In the genomic region with DNA sequence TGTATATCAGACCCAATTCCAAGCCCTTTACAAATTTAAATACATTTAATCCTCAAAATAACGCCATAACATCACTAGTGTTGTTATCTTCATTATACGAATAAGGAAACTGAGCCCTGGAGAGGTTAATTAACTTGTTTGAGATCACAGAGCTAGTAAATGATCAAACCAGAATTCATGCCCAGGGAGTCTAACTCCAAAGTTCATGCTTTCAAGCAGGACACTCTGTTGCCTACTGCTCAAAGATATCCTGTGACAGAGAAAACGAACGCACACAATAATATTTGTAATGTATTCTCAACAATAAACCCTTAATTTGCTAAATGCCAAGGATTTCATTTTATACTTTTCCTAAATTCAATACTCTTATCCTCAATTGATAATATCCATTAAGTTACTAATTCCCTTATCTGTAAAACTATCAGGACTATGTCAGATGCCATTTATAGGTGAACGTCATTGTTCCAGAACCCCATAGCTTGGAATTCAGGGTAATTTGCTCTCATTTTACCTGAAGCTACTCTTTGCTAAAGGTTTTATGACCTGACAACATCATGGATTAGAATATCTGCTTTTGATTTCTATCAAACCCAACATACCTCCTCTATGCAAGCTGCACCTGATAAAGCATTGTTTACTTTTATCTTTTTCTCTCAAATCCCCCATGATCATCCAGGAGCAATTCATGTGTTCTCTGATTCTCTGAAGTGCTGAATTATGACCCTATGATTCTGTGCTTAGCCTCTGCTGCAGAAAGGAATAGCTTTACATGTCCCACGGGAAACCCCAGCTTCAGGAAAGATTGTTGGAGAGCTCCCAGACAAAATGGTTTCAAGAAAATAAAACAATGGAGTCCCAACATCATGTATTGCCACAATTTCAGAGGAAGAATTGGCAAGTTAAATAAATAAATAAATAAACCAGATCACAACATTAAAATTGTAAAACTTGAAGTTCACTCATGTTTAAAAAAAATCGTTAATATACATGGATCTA, we compare ENCODE assay signal across 19 cellular contexts.
DNase-seq lines count a peak whose midpoint lies in the region; ATAC-seq and TF ChIP-seq lines count a peak whose summit lies in the region.
"Had no signal": no experiment of that assay in that cellular context is flagged by ENCODE, and none has a peak within 500 bp of the region (broad histone marks: within the 10 kb centered on the region; RNA-seq: fewer than 3 reads in every experiment).

No MANE protein-coding gene starts in this region.

- no TSS peak for BruUV-seq in A673 (replicated peaks; lab: Mats Ljungman, UMichigan)

- H3K27ac Mint-ChIP-seq in neural progenitor cell: peak overlapping the region; percentile 14
- H3K27ac Mint-ChIP-seq: CD14-positive monocyte, IgD-negative memory B cell had no signal

- DNase-seq in A673 (ENCODE audit: low spot score) (peak; percentile 6), NCI-H69 (lab: John Stamatoyannopoulos, UW) (peak; percentile 4), left lobe of liver (ENCODE audit: low spot score) (no peak), neural progenitor cell (ENCODE audit: low spot score) (no peak), dorsolateral prefrontal cortex (no peak), GM23248 (no peak), mesenteric fat pad (ENCODE audit: low spot score) (no peak)
- DNase-seq: ACHN, AML-193, GF-D8, NCI-H1417 treated with DMSO at 0.1 percent for 48 hours, NCI-H1930, NCI-H510A treated with DMSO at 0.1 percent for 48 hours had no signal

- no peaks in the 10 kb centered on the region for H3F3A ChIP-seq in neural progenitor cell (ENCODE audit: low read depth)
- H3F3A ChIP-seq in GM23248 (ENCODE audit: insufficient read depth): no peaks in the 10 kb centered on the region

- in situ Hi-C loops in GM23248 (cut with MboI): no loop called here

- peaks cover 17% of the 10 kb centered on the region for H3K4me1 Mint-ChIP-seq in neural progenitor cell
- H3K4me1 Mint-ChIP-seq: CD14-positive monocyte had no signal

- H3K4me3 ChIP-seq in A673 (ENCODE audit: low read depth, low read length, poor library complexity, severe bottlenecking) (no peak overlapping the region), neural progenitor cell (no peak overlapping the region), dorsolateral prefrontal cortex (no peak overlapping the region), GM23248 (no peak overlapping the region)
- H3K4me3 ChIP-seq: SK-N-MC had no signal

- no peaks in the 10 kb centered on the region for H3K36me3 Mint-ChIP-seq in neural progenitor cell
- H3K36me3 Mint-ChIP-seq: CD14-positive monocyte had no signal

- H3K27me3 ChIP-seq in A673 (replicated peaks; ENCODE audit: insufficient read depth, low read depth, low read length, poor library complexity) (no peaks in the 10 kb centered on the region), neural progenitor cell (no peaks in the 10 kb centered on the region), dorsolateral prefrontal cortex (no peaks in the 10 kb centered on the region), GM23248 (replicated peaks; ENCODE audit: insufficient read depth) (no peaks in the 10 kb centered on the region)

- POLR2A ChIA-PET in A673 (lab: Charles Lee; ENCODE audit: low non-redundant PET): no interaction called here

- H3K79me2 ChIP-seq in neural progenitor cell (ENCODE audit: low read depth): no peaks in the 10 kb centered on the region
- H3K79me2 ChIP-seq in GM23248 (ENCODE audit: insufficient read depth): no peaks in the 10 kb centered on the region

- no peaks in the 10 kb centered on the region for H4K20me1 ChIP-seq in neural progenitor cell (ENCODE audit: low read depth)
- no peaks in the 10 kb centered on the region for H4K20me1 ChIP-seq in GM23248 (ENCODE audit: insufficient read depth)

- H3K9me2 ChIP-seq in GM23248 (ENCODE audit: insufficient read depth): no peaks in the 10 kb centered on the region

- H3K9me3 ChIP-seq in A673 (ENCODE audit: low read depth, low read length, poor library complexity, severe bottlenecking) (no peaks in the 10 kb centered on the region), neural progenitor cell (ENCODE audit: low read depth) (no peaks in the 10 kb centered on the region), GM23248 (ENCODE audit: low read depth) (no peaks in the 10 kb centered on the region)

- no peak overlapping the region for H3K27ac ChIP-seq in A673 (ENCODE audit: low read depth, low read length, poor library complexity, severe bottlenecking)
- no peak overlapping the region for H3K27ac ChIP-seq in neural progenitor cell
- H3K27ac ChIP-seq in dorsolateral prefrontal cortex: no peak overlapping the region
- no peak overlapping the region for H3K27ac ChIP-seq in GM23248
- H3K27ac ChIP-seq: SK-N-MC had no signal

- no peak overlapping the region for H3K4me3 Mint-ChIP-seq in neural progenitor cell
- H3K4me3 Mint-ChIP-seq: CD14-positive monocyte, IgD-negative memory B cell had no signal

- H2AFZ ChIP-seq in neural progenitor cell (replicated peaks): no peak overlapping the region
- no peak overlapping the region for H2AFZ ChIP-seq in GM23248

- no peaks in the 10 kb centered on the region for H3K36me3 ChIP-seq in A673 (ENCODE audit: insufficient read depth, low read length, poor library complexity, severe bottlenecking)
- no peaks in the 10 kb centered on the region for H3K36me3 ChIP-seq in neural progenitor cell
- H3K36me3 ChIP-seq in GM23248 (ENCODE audit: low read depth): no peaks in the 10 kb centered on the region

- H3K27me3 Mint-ChIP-seq in neural progenitor cell (ENCODE audit: insufficient read depth, low read depth): peaks cover 2% of the 10 kb centered on the region
- H3K27me3 Mint-ChIP-seq: IgD-negative memory B cell had no signal

- CTCF ChIA-PET in A673 (lab: Charles Lee): no interaction called here

- intact Hi-C loops in A673 (cut with micrococcal nuclease; ENCODE audit: unreplicated experiment): no loop called here
- intact Hi-C loops in dorsolateral prefrontal cortex (cut with DNase I): no loop called here

- WGBS in GM23248 (ENCODE audit: low coverage in 1 of 2, low lambda C conversion rate in 2 of 2, missing lambda C conversion rate in 2 of 2), 2 experiments: 82% methylated on average over 7 of the region's 7 CpGs

- H3K9ac ChIP-seq in neural progenitor cell: no peak overlapping the region
- no peak overlapping the region for H3K9ac ChIP-seq in GM23248

- H3K4me1 ChIP-seq in A673 (ENCODE audit: insufficient read depth, low read length, poor library complexity, severe bottlenecking) (no peaks in the 10 kb centered on the region), neural progenitor cell (no peaks in the 10 kb centered on the region), GM23248 (ENCODE audit: insufficient read depth) (no peaks in the 10 kb centered on the region)

- no peak overlapping the region for H3K4me2 ChIP-seq in neural progenitor cell
- H3K4me2 ChIP-seq in GM23248 (ENCODE audit: unreplicated experiment): no peak overlapping the region

- TF ChIP-seq CTCF in A673 (conservative IDR thresholded peaks at IDR 0.05; ENCODE audit: low read depth, low read length) (no peak), neural progenitor cell (IDR thresholded peaks at IDR 0.05) (no peak), dorsolateral prefrontal cortex (IDR thresholded peaks at IDR 0.05 in 54 of 56, conservative IDR thresholded peaks at IDR 0.05 in 2 of 56; ENCODE audit: low read depth in 1 of 56, partially characterized antibody in 56 of 56) (no peak)

- no peaks in the 10 kb centered on the region for H3K9me3 Mint-ChIP-seq in neural progenitor cell
- H3K9me3 Mint-ChIP-seq: IgD-negative memory B cell had no signal

- ATAC-seq in left lobe of liver (peak; percentile 97), GM18868 (IDR thresholded peaks at IDR 0.05; ENCODE audit: unreplicated experiment) (no peak)
- ATAC-seq: Panc1, Right ventricle myocardium inferior had no signal

Comparison
In these comparisons a context has a peak if more than half of its experiments do, and no peak if none do; other contexts are left out.
1. DNase-seq: peak in A673 (single experiment) and NCI-H69 (single experiment); none in left lobe of liver (single experiment), neural progenitor cell (single experiment), dorsolateral prefrontal cortex (0 of 10), GM23248 (single experiment) and mesenteric fat pad (single experiment).